In genomic region chr12:25089738-25090137, GRCh38 we compare ENCODE assay signal across 11 cellular contexts.
DNase-seq lines count a peak whose midpoint lies in the region; ATAC-seq and FAIRE-seq lines count a peak whose summit lies in the region.
"Had no signal": no experiment of that assay in that cellular context is flagged by ENCODE, and none has a peak within 500 bp of the region (broad histone marks: within the 10 kb centered on the region; RNA-seq: fewer than 3 reads in every experiment).

No MANE protein-coding gene starts in this region.

- no peak overlapping the region for H3K4me3 ChIP-seq in CD8-positive, alpha-beta memory T cell (ENCODE audit: low read length)
- no peak overlapping the region for H3K4me3 ChIP-seq in small intestine (ENCODE audit: low read depth in 1 of 2, low read length in 2 of 2)
- H3K4me3 ChIP-seq: cardiac muscle cell had no signal

- H3K27ac Mint-ChIP-seq in CD8-positive, alpha-beta memory T cell, result peak overlapping the region in 6 of 8 donors; percentile 7 to 74 (median 48)
- peak overlapping the region; percentile 20 for H3K27ac Mint-ChIP-seq in activated naive CD4-positive, alpha-beta T cell treated with anti-CD3 and anti-CD28 coated beads, Interleukin-2, amount 50 U/mL, for 24 hours
- peak overlapping the region; percentile 62 for H3K27ac Mint-ChIP-seq in memory B cell
- H3K27ac Mint-ChIP-seq: T-helper 17 cell had no signal

- peaks cover 42 to 84% (median 52%) of the 10 kb centered on the region in 3 donors for H3K36me3 Mint-ChIP-seq in CD8-positive, alpha-beta memory T cell
- peaks cover 58% of the 10 kb centered on the region for H3K36me3 Mint-ChIP-seq in activated naive CD4-positive, alpha-beta T cell treated with anti-CD3 and anti-CD28 coated beads, Interleukin-2, amount 50 U/mL, for 24 hours
- peaks cover 65% of the 10 kb centered on the region for H3K36me3 Mint-ChIP-seq in memory B cell

- POLR2A ChIA-PET in CD8-positive, alpha-beta memory T cell (lab: Charles Lee), result no interaction called here

- no peaks in the 10 kb centered on the region for H3K9me3 ChIP-seq in CD8-positive, alpha-beta memory T cell (ENCODE audit: low read length)
- H3K9me3 ChIP-seq in small intestine (ENCODE audit: control insufficient read depth, low read depth), result no peaks in the 10 kb centered on the region

- H3K27me3 Mint-ChIP-seq in CD8-positive, alpha-beta memory T cell, result no peaks in the 10 kb centered on the region
- H3K27me3 Mint-ChIP-seq in activated naive CD4-positive, alpha-beta T cell treated with anti-CD3 and anti-CD28 coated beads, Interleukin-2, amount 50 U/mL, for 24 hours, result no peaks in the 10 kb centered on the region
- H3K27me3 Mint-ChIP-seq in memory B cell, result no peaks in the 10 kb centered on the region
- H3K27me3 Mint-ChIP-seq: T-helper 17 cell had no signal

- peaks cover 22% of the 10 kb centered on the region for H3K36me3 ChIP-seq in CD8-positive, alpha-beta memory T cell (ENCODE audit: insufficient read depth, low read length)
- no peaks in the 10 kb centered on the region for H3K36me3 ChIP-seq in small intestine (ENCODE audit: control insufficient read depth in 2 of 2, insufficient read depth in 2 of 2, low read length in 2 of 2)
- H3K36me3 ChIP-seq: cardiac muscle cell had no signal

- peaks cover 23 to 39% (median 25%) of the 10 kb centered on the region in 3 donors for H3K4me1 Mint-ChIP-seq in CD8-positive, alpha-beta memory T cell
- peaks cover 35% of the 10 kb centered on the region for H3K4me1 Mint-ChIP-seq in activated naive CD4-positive, alpha-beta T cell treated with anti-CD3 and anti-CD28 coated beads, Interleukin-2, amount 50 U/mL, for 24 hours
- H3K4me1 Mint-ChIP-seq in memory B cell, result peaks cover 35% of the 10 kb centered on the region

- no peak for ATAC-seq in memory B cell (ENCODE audit: low read depth)
- ATAC-seq: T-helper 17 cell had no signal

- H3K27me3 ChIP-seq in CD8-positive, alpha-beta memory T cell (ENCODE audit: insufficient read depth, low read length, poor library complexity, severe bottlenecking), result no peaks in the 10 kb centered on the region
- H3K27me3 ChIP-seq in small intestine (ENCODE audit: control insufficient read depth in 2 of 2, insufficient read depth in 2 of 2, low read length in 2 of 2), result no peaks in the 10 kb centered on the region
- H3K27me3 ChIP-seq: cardiac muscle cell had no signal

- H3K4me3 Mint-ChIP-seq in CD8-positive, alpha-beta memory T cell, result peak overlapping the region in 3 of 7 donors; percentile 1 to 34 (median 23)
- H3K4me3 Mint-ChIP-seq in activated naive CD4-positive, alpha-beta T cell treated with anti-CD3 and anti-CD28 coated beads, Interleukin-2, amount 50 U/mL, for 24 hours, result no peak overlapping the region
- no peak overlapping the region for H3K4me3 Mint-ChIP-seq in memory B cell
- H3K4me3 Mint-ChIP-seq: T-helper 17 cell had no signal

- H3K4me1 ChIP-seq in CD8-positive, alpha-beta memory T cell (ENCODE audit: insufficient read depth, low read length), result peaks cover 5% of the 10 kb centered on the region
- H3K4me1 ChIP-seq in small intestine (ENCODE audit: control insufficient read depth in 2 of 2, insufficient read depth in 1 of 2, low read depth in 1 of 2, low read length in 1 of 2), result no peaks in the 10 kb centered on the region

- no peak for FAIRE-seq in small intestine (lab: Jason Lieb, UNC)

- CTCF ChIA-PET in CD8-positive, alpha-beta memory T cell (lab: Charles Lee), result interaction anchor here (1.3 kb wide), 1 partner anchor 99 kb away, joined by 3 read pairs; no protein-coding TSS in a partner anchor

- H3K27ac ChIP-seq in CD8-positive, alpha-beta memory T cell (ENCODE audit: low read depth, low read length), result no peak overlapping the region
- H3K27ac ChIP-seq in small intestine (ENCODE audit: low read depth in 1 of 2, low read length in 1 of 2), result no peak overlapping the region
- H3K27ac ChIP-seq: cardiac muscle cell had no signal

- 30 to 44% (median 43%) methylated on average over 2 of the region's 2 CpGs for WGBS in small intestine, 3 donors

- peaks cover 0 to 2% (median 0%) of the 10 kb centered on the region in 5 donors for H3K9me3 Mint-ChIP-seq in CD8-positive, alpha-beta memory T cell
- no peaks in the 10 kb centered on the region for H3K9me3 Mint-ChIP-seq in activated naive CD4-positive, alpha-beta T cell treated with anti-CD3 and anti-CD28 coated beads, Interleukin-2, amount 50 U/mL, for 24 hours
- H3K9me3 Mint-ChIP-seq in memory B cell, result peaks cover 2% of the 10 kb centered on the region

- DNase-seq in CD8-positive, alpha-beta memory T cell, result no peak
- DNase-seq in HT1080 (ENCODE audit: low read depth) (peak; percentile 75), memory B cell (ENCODE audit: low spot score in 2 of 2) (no peak), C1 segment of cervical spinal cord (lab: John Stamatoyannopoulos, UW) (no peak), AG20443 (ENCODE audit: low spot score) (no peak), NCI-H2227 (lab: John Stamatoyannopoulos, UW; ENCODE audit: unreplicated experiment) (no peak), small intestine (no peak)
- DNase-seq: NCI-H526, T-helper 17 cell had no signal
